ENCODE assay signal across 17 cellular contexts in genomic region chr3:157300091-157300490, GRCh38.
"Had no signal": no experiment of that assay in that cellular context is flagged by ENCODE, and none has a peak within 500 bp of the region (broad histone marks: within the 10 kb centered on the region; RNA-seq: fewer than 3 reads in every experiment).

No MANE protein-coding gene starts in this region.

- H3K27ac ChIP-seq: esophagus muscularis mucosa, heart left ventricle, prostate gland, right atrium auricular region, testis had no signal

- H3K36me3 ChIP-seq: esophagus muscularis mucosa, heart left ventricle, prostate gland, right atrium auricular region had no signal

- H3K4me3 ChIP-seq: esophagus muscularis mucosa, heart left ventricle, prostate gland, right atrium auricular region, testis had no signal

- H3K9me3 ChIP-seq: esophagus muscularis mucosa, heart left ventricle, prostate gland, right atrium auricular region, testis had no signal

- H3K4me1 ChIP-seq: esophagus muscularis mucosa, prostate gland, right atrium auricular region, testis had no signal

- H3K27me3 ChIP-seq: esophagus muscularis mucosa, heart left ventricle, right atrium auricular region, testis had no signal

- DNase-seq: activated CD4-positive, alpha-beta T cell treated with anti-CD3 and anti-CD28 coated beads, Interleukin-2, amount 10 ng/mL, durations not matched to agents 24 days and 14 days; activated CD4-positive, CD25-positive, alpha-beta regulatory T cell; activated CD8-positive, alpha-beta T cell treated with anti-CD3 and anti-CD28 coated beads for 36 hours; activated naive CD4-positive, alpha-beta T cell treated with Interleukin-2 at 50 U/mL for 16 hours; activated T-cell treated with anti-CD3 and anti-CD28 coated beads, Interleukin-2, amount 50 U/mL, for 1 hour; anterior cingulate cortex; dermis blood vessel endothelial cell; effector memory CD4-positive, alpha-beta T cell; heart left ventricle; kidney; occipital lobe; stimulated activated CD4-positive, alpha-beta T cell treated with anti-CD3 and anti-CD28 coated beads, Interleukin-4, amount 100 ng/mL, for 24 hours; T1000; testis had no signal
